Comparison of ENCODE assay signal across 31 cellular contexts in genomic region chr17:37732313-37732712, GRCh38. TPM values are rescaled to one million over a fixed set of nuclear protein-coding genes. Genes with fewer than 3 reads are reported as not detected.
"Had no signal": no experiment of that assay in that cellular context is flagged by ENCODE, and none has a peak within 500 bp of the region (broad histone marks: within the 10 kb centered on the region; RNA-seq: fewer than 3 reads in every experiment).

No MANE protein-coding gene starts in this region.

- H3K9me3 Mint-ChIP-seq: memory B cell; nephron progenitor cell; stimulated activated naive CD8-positive, alpha-beta T cell treated with anti-CD3 and anti-CD28 coated beads, Interleukin-15, amount 100 ng/mL, for 72 hours had no signal

- H3K27ac ChIP-seq: coronary artery, esophagus muscularis mucosa, foreskin keratinocyte, gastroesophageal sphincter, heart left ventricle, hepatocyte, ovary, thyroid gland had no signal

- H3K27ac Mint-ChIP-seq: memory B cell; naive thymus-derived CD8-positive, alpha-beta T cell; nephron progenitor cell had no signal

- H3K4me3 ChIP-seq: coronary artery, esophagus muscularis mucosa, gastroesophageal sphincter, heart left ventricle, hepatocyte, lung, ovary, smooth muscle cell, thyroid gland had no signal

- ATAC-seq: foreskin keratinocyte; gastroesophageal sphincter; heart left ventricle; left lobe of liver; naive thymus-derived CD8-positive, alpha-beta T cell; sciatic nerve; stimulated activated naive CD8-positive, alpha-beta T cell treated with anti-CD3 and anti-CD28 coated beads, Interleukin-15, amount 100 ng/mL, for 72 hours had no signal

- H3K4me3 Mint-ChIP-seq: memory B cell; naive thymus-derived CD8-positive, alpha-beta T cell; nephron progenitor cell; stimulated activated naive CD8-positive, alpha-beta T cell treated with anti-CD3 and anti-CD28 coated beads, Interleukin-15, amount 100 ng/mL, for 72 hours had no signal

- H3K9me3 ChIP-seq: esophagus muscularis mucosa, gastroesophageal sphincter, heart left ventricle, ovary, thyroid gland had no signal

- H3K4me1 Mint-ChIP-seq: memory B cell had no signal

- H3K4me1 ChIP-seq: esophagus muscularis mucosa, foreskin keratinocyte, gastroesophageal sphincter, heart left ventricle, thyroid gland had no signal

- H3K36me3 ChIP-seq: esophagus muscularis mucosa, gastroesophageal sphincter, heart left ventricle, ovary, thyroid gland had no signal

- DNase-seq: dermis blood vessel endothelial cell; effector memory CD4-positive, alpha-beta T cell; foreskin keratinocyte; heart left ventricle; kidney; naive thymus-derived CD8-positive, alpha-beta T cell; nephron progenitor cell; occipital lobe; ovary; posterior cingulate gyrus; stimulated activated CD4-positive, alpha-beta T cell treated with anti-CD3 and anti-CD28 coated beads, Interleukin-12 subunit alpha, Interleukin-12 subunit beta, amount 100 ng/mL, for 4 hours; stimulated activated CD4-positive, alpha-beta T cell treated with anti-CD3 and anti-CD28 coated beads, Interleukin-1b, Interleukin-23, amount 100 ng/mL, for 48 hours; stimulated activated CD4-positive, alpha-beta T cell treated with anti-CD3 and anti-CD28 coated beads, Interleukin-4, amount 100 ng/mL, for 1 hour; stimulated activated CD8-positive, alpha-beta memory T cell treated with anti-CD3 and anti-CD28 coated beads, Interleukin-4, amount 100 ng/mL, for 48 hours; stimulated activated naive CD4-positive, alpha-beta T cell; stimulated activated naive CD8-positive, alpha-beta T cell treated with anti-CD3 and anti-CD28 coated beads, Interleukin-15, amount 100 ng/mL, for 72 hours; thyroid gland had no signal

- H3K27me3 ChIP-seq: hepatocyte, ovary, thyroid gland had no signal

- H3K36me3 Mint-ChIP-seq: memory B cell; naive thymus-derived CD8-positive, alpha-beta T cell had no signal

RNA-seq across cellular contexts. Expression of gene HNF1B, which starts 12.5 kb away (rescaled TPM):
- total RNA-seq: endothelial cell of umbilical vein; esophagus muscularis mucosa; fibroblast of lung; foreskin keratinocyte; gastroesophageal sphincter; heart left ventricle; myocyte; naive thymus-derived CD8-positive, alpha-beta T cell; occipital lobe; sciatic nerve; smooth muscle cell; subcutaneous adipose tissue; temporal lobe; thyroid gland had no signal
- polyA plus RNA-seq: endothelial cell of umbilical vein; fibroblast of lung; foreskin keratinocyte; heart left ventricle; naive thymus-derived CD8-positive, alpha-beta T cell; smooth muscle cell had no signal
